ENCODE assay signal across 9 cellular contexts in genomic region chr22:40193429-40194421, GRCh38. TPM values are rescaled to one million over a fixed set of nuclear protein-coding genes. Genes with fewer than 3 reads are reported as not detected.
DNase-seq lines count a peak whose midpoint lies in the region; ATAC-seq, FAIRE-seq and TF ChIP-seq lines count a peak whose summit lies in the region.
"Had no signal": no experiment of that assay in that cellular context is flagged by ENCODE, and none has a peak within 500 bp of the region (broad histone marks: within the 10 kb centered on the region; RNA-seq: fewer than 3 reads in every experiment).

No MANE protein-coding gene starts in this region.

- TF ChIP-seq CTCF in 22Rv1 (IDR thresholded peaks at IDR 0.05) (peak; percentile 55), H9 (conservative IDR thresholded peaks at IDR 0.05) (peak; percentile 54), keratinocyte (optimal IDR thresholded peaks at IDR 0.05 in 1 of 3, IDR thresholded peaks at IDR 0.05 in 1 of 3, conservative IDR thresholded peaks at IDR 0.05 in 1 of 3; ENCODE audit: extremely low read depth in 1 of 3, insufficient read depth in 2 of 3, low read length in 3 of 3) (peak in 2 of 3 experiments; percentile 20 to 43)

- no peaks in the 10 kb centered on the region for H3K36me3 ChIP-seq in keratinocyte (ENCODE audit: control insufficient read depth in 2 of 2, extremely low read depth in 1 of 2, insufficient read depth in 2 of 2, low read length in 2 of 2)

- H3K27ac ChIP-seq in 22Rv1 (no peak overlapping the region), H9 (ENCODE audit: insufficient read length, low read depth, low read length) (peak overlapping the region; percentile 53), keratinocyte (ENCODE audit: control insufficient read depth, insufficient read depth, low read length) (peak overlapping the region; percentile 10)

- H3K14ac ChIP-seq in H9 (ENCODE audit: insufficient read depth, low read length), result no peak overlapping the region

- H3K4me2 ChIP-seq in H9 (ENCODE audit: insufficient read depth, insufficient read length, low read length) (peak overlapping the region; percentile 65), keratinocyte (ENCODE audit: control insufficient read depth, extremely low read depth, insufficient read depth, low read depth, low read length) (peak overlapping the region; percentile 25)

- no peaks in the 10 kb centered on the region for H3K9me3 ChIP-seq in H9 (ENCODE audit: control insufficient read depth, low read depth, low read length)
- no peaks in the 10 kb centered on the region for H3K9me3 ChIP-seq in keratinocyte (ENCODE audit: control insufficient read depth, low read depth, low read length)

- H2BK5ac ChIP-seq in H9 (ENCODE audit: insufficient read length, low read length), result no peak overlapping the region

- H2BK120ac ChIP-seq in H9 (ENCODE audit: low read depth, low read length, poor library complexity, severe bottlenecking), result no peak overlapping the region

- peaks cover 81 to 88% of the 10 kb centered on the region in 2 experiments for H3K4me1 Mint-ChIP-seq in H9
- H3K4me1 Mint-ChIP-seq in activated naive CD8-positive, alpha-beta T cell (ENCODE audit: low read depth), result peaks cover 83% of the 10 kb centered on the region

- H3K9me3 Mint-ChIP-seq in H9, result no peaks in the 10 kb centered on the region
- no peaks in the 10 kb centered on the region for H3K9me3 Mint-ChIP-seq in activated naive CD8-positive, alpha-beta T cell (ENCODE audit: low read depth)

- H3T11ph ChIP-seq in H9 (ENCODE audit: low read length), result no peak overlapping the region

- ATAC-seq in HG03280 (IDR thresholded peaks at IDR 0.05; ENCODE audit: unreplicated experiment) (no peak), GM19452 (IDR thresholded peaks at IDR 0.05; ENCODE audit: unreplicated experiment) (no peak)

- peak overlapping the region; percentile 51 to 72 for H3K4me3 Mint-ChIP-seq in H9
- peak overlapping the region; percentile 35 for H3K4me3 Mint-ChIP-seq in activated naive CD8-positive, alpha-beta T cell

- peaks cover 52% of the 10 kb centered on the region; the same call in 1 of the 2 replicates for H3K79me2 ChIP-seq in H9 (ENCODE audit: insufficient read depth, low read length)
- peaks cover 44% of the 10 kb centered on the region for H3K79me2 ChIP-seq in keratinocyte (ENCODE audit: control insufficient read depth, insufficient read depth, low read length)

- no peak overlapping the region for H2BK15ac ChIP-seq in H9 (ENCODE audit: low read depth, low read length)

- peaks cover 23% of the 10 kb centered on the region for H3K4me1 ChIP-seq in H9 (ENCODE audit: insufficient read depth, low read length)
- peaks cover 30% of the 10 kb centered on the region for H3K4me1 ChIP-seq in keratinocyte (ENCODE audit: control insufficient read depth, extremely low read depth, insufficient read depth, low read length)

- H2AFZ ChIP-seq in H9 (ENCODE audit: low read length) (no peak overlapping the region), keratinocyte (ENCODE audit: control insufficient read depth, low read length) (no peak overlapping the region)

- peaks cover 9% of the 10 kb centered on the region for H3K79me1 ChIP-seq in H9 (ENCODE audit: insufficient read depth, low read depth, low read length, poor library complexity, severe bottlenecking)

- H3K27me3 ChIP-seq in H9 (ENCODE audit: insufficient read depth, low read length) (no peaks in the 10 kb centered on the region), keratinocyte (ENCODE audit: control insufficient read depth, extremely low read depth, insufficient read depth, low read length) (no peaks in the 10 kb centered on the region)

- H3K56ac ChIP-seq in H9 (ENCODE audit: insufficient read length, low read depth, low read length), result no peak overlapping the region

- H2AK5ac ChIP-seq in H9 (ENCODE audit: insufficient read length, low read length), result no peak overlapping the region

- no peak for FAIRE-seq in keratinocyte (lab: Jason Lieb, UNC)

- H4K20me1 ChIP-seq in H9 (ENCODE audit: control insufficient read depth, insufficient read depth, insufficient read length) (no peaks in the 10 kb centered on the region), keratinocyte (ENCODE audit: control insufficient read depth, extremely low read depth, insufficient read depth, low read length) (no peaks in the 10 kb centered on the region)

- peaks cover 8% of the 10 kb centered on the region for H3K23me2 ChIP-seq in H9 (ENCODE audit: insufficient read length, low read depth, low read length, poor library complexity, severe bottlenecking)

- H4K8ac ChIP-seq in H9 (replicated peaks; ENCODE audit: insufficient read length, low read depth, low read length), result no peak overlapping the region

- H3K36me3 Mint-ChIP-seq in H9 (ENCODE audit: insufficient read depth in 1 of 3, low read depth in 3 of 3), result peaks cover 0 to 5% (median 0%) of the 10 kb centered on the region in 3 experiments; a peak in 3 of 7 replicates
- H3K36me3 Mint-ChIP-seq in activated naive CD8-positive, alpha-beta T cell, result peaks cover 2% of the 10 kb centered on the region

- dilution Hi-C loops in keratinocyte (cut with MboI; ENCODE audit: extremely low pct_ligation_motif_present, low sequenced_read_pairs), result no loop called here

- no peak overlapping the region for H2BK20ac ChIP-seq in H9 (ENCODE audit: low read depth, low read length, poor library complexity, severe bottlenecking)

- no peaks in the 10 kb centered on the region for H3K27me3 Mint-ChIP-seq in H9 (ENCODE audit: low read depth)
- no peaks in the 10 kb centered on the region for H3K27me3 Mint-ChIP-seq in activated naive CD8-positive, alpha-beta T cell

- no peaks in the 10 kb centered on the region for H3K9me1 ChIP-seq in keratinocyte (ENCODE audit: control insufficient read depth, extremely low read depth, insufficient read depth, low read length)

- H3K27ac Mint-ChIP-seq in H9, result peak overlapping the region; percentile 89 to 98 (median 96)
- H3K27ac Mint-ChIP-seq in activated naive CD8-positive, alpha-beta T cell, result peak overlapping the region; percentile 90

- H3K23ac ChIP-seq in H9 (ENCODE audit: insufficient read length, low read depth, low read length), result no peak overlapping the region

- no peak overlapping the region for H3K9ac ChIP-seq in H9 (ENCODE audit: extremely low read depth, insufficient read length, low read length)
- peak overlapping the region; percentile 3 for H3K9ac ChIP-seq in keratinocyte (ENCODE audit: control insufficient read depth, extremely low read depth, insufficient read depth, low read length)

- H3K4me3 ChIP-seq in keratinocyte (ENCODE audit: control insufficient read depth in 2 of 3, extremely low read depth in 1 of 3, insufficient read depth in 2 of 3, low read depth in 1 of 3, low read length in 3 of 3), result no peak overlapping the region
- H3K4me3 ChIP-seq: skin epidermis had no signal

- H4K5ac ChIP-seq in H9 (ENCODE audit: insufficient read length, low read depth, low read length), result no peak overlapping the region

- no peak overlapping the region for H3K4ac ChIP-seq in H9 (ENCODE audit: low read depth, low read length)

- WGBS in H9 (ENCODE audit: extremely low coverage, insufficient read length, low lambda C conversion rate), result no CpG with 5 or more reads among the region's 13 CpGs

- H4K91ac ChIP-seq in H9 (ENCODE audit: insufficient read length, low read depth, low read length), result no peak overlapping the region

- H3K18ac ChIP-seq in H9 (ENCODE audit: insufficient read length, low read depth, low read length), result no peak overlapping the region

- no peak overlapping the region for H2BK12ac ChIP-seq in H9 (ENCODE audit: insufficient read length, low read depth, low read length)

- DNase-seq in H9 (peak; percentile 79), keratinocyte (ENCODE audit: low read depth, low spot score) (no peak), foreskin melanocyte (no peak), SW 1271 (lab: John Stamatoyannopoulos, UW) (no peak)

RNA-seq across cellular contexts. Expression of gene TNRC6B, which starts 16.0 kb away (rescaled TPM):
- 53.5 and 58.1 TPM in 2 replicates for total RNA-seq in H9 (2021)
- polyA plus RNA-seq in keratinocyte, result 5.6 to 6.2 TPM (median 5.9 TPM) in 3 replicates
- 14.4 TPM for polyA plus RNA-seq in keratinocyte (2011; ENCODE audit: low read depth)
- polyA plus RNA-seq in keratinocyte (2011; cell fraction: cytosol; rRNA removed), result 2.9 and 3.2 TPM in 2 replicates
- 15.5 and 19.1 TPM in 2 replicates for polyA plus RNA-seq in keratinocyte (2011; cell fraction: nucleus; rRNA removed)
- 4.6 and 7.8 TPM in 2 replicates for polyA plus RNA-seq in keratinocyte (2012; ENCODE audit: low replicate concordance)
- 32.5 to 38.7 TPM (median 34.5 TPM) in 3 replicates for polyA minus RNA-seq in keratinocyte
- polyA minus RNA-seq in keratinocyte (2011; cell fraction: cytosol; rRNA and poly(A)+ RNA removed), result 14.2 TPM
- 33.3 and 61.8 TPM in 2 replicates for polyA minus RNA-seq in keratinocyte (2011; cell fraction: nucleus; rRNA and poly(A)+ RNA removed)
